Comparison of ENCODE assay signal across 17 cellular contexts in the genomic region with DNA sequence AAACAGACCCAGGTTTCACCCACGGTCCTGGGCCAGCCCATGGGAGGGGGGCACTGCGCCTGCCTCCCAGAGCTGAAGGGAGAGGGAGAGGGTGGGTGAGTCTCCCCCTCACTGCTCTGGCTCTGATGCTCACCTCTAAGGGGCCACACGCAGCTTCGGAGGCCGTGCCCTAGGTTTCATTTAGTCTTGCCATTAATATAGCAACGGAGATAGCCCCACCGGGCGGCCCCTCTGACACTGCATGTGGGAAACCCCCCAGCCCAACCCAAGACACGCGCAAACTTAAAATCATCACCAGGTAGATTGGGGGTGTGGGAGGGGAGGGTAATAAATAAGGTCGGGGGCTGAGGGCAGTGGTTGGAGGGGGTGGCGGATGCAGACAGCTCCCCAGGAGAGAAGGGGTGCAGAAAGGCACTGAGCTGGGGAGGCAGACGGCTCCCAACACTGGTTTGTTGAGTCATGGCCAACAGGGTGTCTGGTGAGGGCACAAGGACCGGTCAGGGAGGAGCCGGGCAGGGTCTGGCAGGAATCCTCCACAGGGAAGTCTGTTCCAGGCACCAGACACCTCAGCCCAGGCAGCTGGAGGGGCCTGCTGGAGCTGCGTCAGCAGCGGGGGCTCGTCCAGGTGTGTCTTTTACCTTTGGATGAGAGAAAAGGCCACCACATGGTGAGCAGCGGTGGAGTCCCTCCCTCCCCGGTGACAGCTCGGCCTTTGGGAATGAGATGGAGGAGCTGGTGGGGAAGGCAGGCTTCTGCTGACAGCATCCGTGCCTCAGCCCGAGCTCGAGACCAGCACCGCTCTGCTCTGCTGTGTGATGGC. TPM values are rescaled to one million over a fixed set of nuclear protein-coding genes. Genes with fewer than 3 reads are reported as not detected.
"Had no signal": no experiment of that assay in that cellular context is flagged by ENCODE, and none has a peak within 500 bp of the region (broad histone marks: within the 10 kb centered on the region; RNA-seq: fewer than 3 reads in every experiment).

No MANE protein-coding gene starts in this region.

- DNase-seq: effector memory CD4-positive, alpha-beta T cell; gastrocnemius medialis; glutamatergic neuron; islet precursor cell; left ventricle myocardium superior; mesenchymal stem cell; naive B cell; small intestine; stimulated activated CD4-positive, alpha-beta T cell treated with anti-CD3 and anti-CD28 coated beads, Interleukin-2, amount 100 ng/mL, for 48 hours; stimulated activated naive CD4-positive, alpha-beta T cell treated with Interleukin-2 at 50 U/mL for 16 hours had no signal

- ATAC-seq: gastrocnemius medialis, left ventricle myocardium superior had no signal

- H3K27ac ChIP-seq: esophagus muscularis mucosa, gastrocnemius medialis, right atrium auricular region had no signal

- H3K27me3 ChIP-seq: gastrocnemius medialis, right atrium auricular region had no signal

- H3K4me1 ChIP-seq: gastrocnemius medialis, right atrium auricular region had no signal

- H3K4me3 ChIP-seq: esophagus muscularis mucosa, gastrocnemius medialis, lung, right atrium auricular region had no signal

- H3K9me3 ChIP-seq: esophagus muscularis mucosa, gastrocnemius medialis, right atrium auricular region had no signal

- H3K36me3 ChIP-seq: gastrocnemius medialis, right atrium auricular region had no signal

- FAIRE-seq: endometrium, small intestine, urothelium cell line had no signal

RNA-seq across cellular contexts. Expression of a gene that starts 32.0 kb away (rescaled TPM):
- total RNA-seq: fibroblast of villous mesenchyme, osteocyte had no signal
